29 cellular contexts compared by ENCODE assay signal in genomic region chr4:22444813-22445212, GRCh38.
DNase-seq lines count a peak whose midpoint lies in the region; ATAC-seq, FAIRE-seq and TF ChIP-seq lines count a peak whose summit lies in the region.
"Had no signal": no experiment of that assay in that cellular context is flagged by ENCODE, and none has a peak within 500 bp of the region (broad histone marks: within the 10 kb centered on the region; RNA-seq: fewer than 3 reads in every experiment).

No MANE protein-coding gene starts in this region.

- no peak overlapping the region for H3K4me3 ChIP-seq in GM23338
- H3K4me3 ChIP-seq in keratinocyte (ENCODE audit: control insufficient read depth in 2 of 3, extremely low read depth in 1 of 3, insufficient read depth in 2 of 3, low read depth in 1 of 3, low read length in 3 of 3), result no peak overlapping the region
- no peak overlapping the region for H3K4me3 ChIP-seq in tibial artery
- H3K4me3 ChIP-seq: left ventricle myocardium inferior, tibial nerve had no signal

- peak overlapping the region; percentile 20; the same call in 1 of the 2 replicates for H3K27ac Mint-ChIP-seq in GM23338
- H3K27ac Mint-ChIP-seq in T-helper 1 cell treated with Interleukin-12 subunit alpha and Interleukin-12 subunit beta and Interleukin-4 antibody, amounts not matched to agents 30 μg/mL and 1 μg/mL, for 36 hours, result no peak overlapping the region
- H3K27ac Mint-ChIP-seq: B cell; dendritic cell treated with granulocyte-macrophage colony-stimulating factor and Interleukin-4, amounts not matched to agents 40 ng/mL and 50 ng/mL, for 4 days; endodermal cell; H9 had no signal

- H3K4me3 Mint-ChIP-seq in activated T-cell treated with anti-CD3 and anti-CD28 coated beads, Interleukin-2, amount 50 U/mL, for 4 hours, result no peak overlapping the region
- H3K4me3 Mint-ChIP-seq in GM23338, result no peak overlapping the region
- peak overlapping the region; percentile 79 for H3K4me3 Mint-ChIP-seq in T-helper 1 cell treated with Interleukin-12 subunit alpha and Interleukin-12 subunit beta and Interleukin-4 antibody, amounts not matched to agents 30 μg/mL and 1 μg/mL, for 36 hours
- H3K4me3 Mint-ChIP-seq: B cell; brain; dendritic cell treated with granulocyte-macrophage colony-stimulating factor and Interleukin-4, amounts not matched to agents 40 ng/mL and 50 ng/mL, for 4 days; endodermal cell; H9 had no signal

- H3F3A ChIP-seq in GM23338 (replicated peaks; ENCODE audit: low read depth), result no peaks in the 10 kb centered on the region

- dilution Hi-C loops in keratinocyte (cut with MboI; ENCODE audit: extremely low pct_ligation_motif_present, low sequenced_read_pairs), result no loop called here

- no peaks in the 10 kb centered on the region for H3K9me3 ChIP-seq in keratinocyte (ENCODE audit: control insufficient read depth, low read depth, low read length)
- H3K9me3 ChIP-seq in tibial artery, result no peaks in the 10 kb centered on the region
- H3K9me3 ChIP-seq: left ventricle myocardium inferior, tibial nerve had no signal

- H3K9me2 ChIP-seq in GM23338 (ENCODE audit: insufficient read depth), result no peaks in the 10 kb centered on the region

- H3K4me2 ChIP-seq in GM23338 (no peak overlapping the region), keratinocyte (ENCODE audit: control insufficient read depth, extremely low read depth, insufficient read depth, low read depth, low read length) (no peak overlapping the region)

- peaks cover 8% of the 10 kb centered on the region; the same call in 1 of the 2 replicates for H4K20me1 ChIP-seq in GM23338 (replicated peaks; ENCODE audit: insufficient read depth)
- H4K20me1 ChIP-seq in keratinocyte (ENCODE audit: control insufficient read depth, extremely low read depth, insufficient read depth, low read length), result no peaks in the 10 kb centered on the region

- H3K27me3 Mint-ChIP-seq in activated T-cell treated with anti-CD3 and anti-CD28 coated beads, Interleukin-2, amount 50 U/mL, for 4 hours (ENCODE audit: low read depth), result no peaks in the 10 kb centered on the region
- peaks cover 2% of the 10 kb centered on the region for H3K27me3 Mint-ChIP-seq in GM23338 (ENCODE audit: insufficient read depth, low read depth, poor library complexity)
- H3K27me3 Mint-ChIP-seq in T-helper 1 cell treated with Interleukin-12 subunit alpha and Interleukin-12 subunit beta and Interleukin-4 antibody, amounts not matched to agents 30 μg/mL and 1 μg/mL, for 36 hours (ENCODE audit: low read depth), result no peaks in the 10 kb centered on the region
- H3K27me3 Mint-ChIP-seq: B cell; brain; dendritic cell treated with granulocyte-macrophage colony-stimulating factor and Interleukin-4, amounts not matched to agents 40 ng/mL and 50 ng/mL, for 4 days had no signal

- no peak overlapping the region for H3K9ac ChIP-seq in keratinocyte (ENCODE audit: control insufficient read depth, extremely low read depth, insufficient read depth, low read length)

- H3K79me2 ChIP-seq in GM23338 (replicated peaks; ENCODE audit: insufficient read depth) (no peaks in the 10 kb centered on the region), keratinocyte (ENCODE audit: control insufficient read depth, insufficient read depth, low read length) (no peaks in the 10 kb centered on the region)

- no peak for TF ChIP-seq CTCF in GM23338 (conservative IDR thresholded peaks at IDR 0.05; ENCODE audit: low read depth in 2 of 2)
- no peak for TF ChIP-seq CTCF in keratinocyte (optimal IDR thresholded peaks at IDR 0.05 in 1 of 3, IDR thresholded peaks at IDR 0.05 in 1 of 3, conservative IDR thresholded peaks at IDR 0.05 in 1 of 3; ENCODE audit: extremely low read depth in 1 of 3, insufficient read depth in 2 of 3, low read length in 3 of 3)
- no peak for TF ChIP-seq CTCF in tibial artery (IDR thresholded peaks at IDR 0.05)

- no peaks in the 10 kb centered on the region for H3K9me3 Mint-ChIP-seq in activated T-cell treated with anti-CD3 and anti-CD28 coated beads, Interleukin-2, amount 50 U/mL, for 4 hours
- H3K9me3 Mint-ChIP-seq in GM23338, result no peaks in the 10 kb centered on the region
- H3K9me3 Mint-ChIP-seq in T-helper 1 cell treated with Interleukin-12 subunit alpha and Interleukin-12 subunit beta and Interleukin-4 antibody, amounts not matched to agents 30 μg/mL and 1 μg/mL, for 36 hours, result no peaks in the 10 kb centered on the region
- H3K9me3 Mint-ChIP-seq: dendritic cell treated with granulocyte-macrophage colony-stimulating factor and Interleukin-4, amounts not matched to agents 40 ng/mL and 50 ng/mL, for 4 days; endodermal cell; H9 had no signal

- H3K4me1 ChIP-seq in GM23338 (ENCODE audit: insufficient read depth) (no peaks in the 10 kb centered on the region), keratinocyte (ENCODE audit: control insufficient read depth, extremely low read depth, insufficient read depth, low read length) (no peaks in the 10 kb centered on the region), tibial artery (no peaks in the 10 kb centered on the region)
- H3K4me1 ChIP-seq: left ventricle myocardium inferior, tibial nerve had no signal

- no peak overlapping the region for H3K27ac ChIP-seq in GM23338 (ENCODE audit: low read depth)
- no peak overlapping the region for H3K27ac ChIP-seq in keratinocyte (ENCODE audit: control insufficient read depth, insufficient read depth, low read length)
- no peak overlapping the region for H3K27ac ChIP-seq in tibial artery
- H3K27ac ChIP-seq: HL-60, left ventricle myocardium inferior, tibial nerve had no signal

- H3K36me3 Mint-ChIP-seq in activated T-cell treated with anti-CD3 and anti-CD28 coated beads, Interleukin-2, amount 50 U/mL, for 4 hours (ENCODE audit: insufficient read depth), result no peaks in the 10 kb centered on the region
- H3K36me3 Mint-ChIP-seq in GM23338 (ENCODE audit: low read depth), result peaks cover 55% of the 10 kb centered on the region
- H3K36me3 Mint-ChIP-seq in T-helper 1 cell treated with Interleukin-12 subunit alpha and Interleukin-12 subunit beta and Interleukin-4 antibody, amounts not matched to agents 30 μg/mL and 1 μg/mL, for 36 hours (ENCODE audit: low read depth), result peaks cover 6% of the 10 kb centered on the region

- peaks cover 16% of the 10 kb centered on the region; the same call in 1 of the 2 replicates for H3K36me3 ChIP-seq in GM23338 (ENCODE audit: insufficient read depth)
- H3K36me3 ChIP-seq in keratinocyte (ENCODE audit: control insufficient read depth in 2 of 2, extremely low read depth in 1 of 2, insufficient read depth in 2 of 2, low read length in 2 of 2), result peaks cover 0 to 6% of the 10 kb centered on the region in 2 experiments
- H3K36me3 ChIP-seq in tibial artery, result peaks cover 22 to 51% (median 25%) of the 10 kb centered on the region in 3 donors

- intact Hi-C loops in tibial artery (cut with DNase I; ENCODE audit: low total_unique reads), result no loop called here

- H2AFZ ChIP-seq in GM23338 (no peak overlapping the region), keratinocyte (ENCODE audit: control insufficient read depth, low read length) (no peak overlapping the region)

- ATAC-seq in activated T-cell treated with anti-CD3 and anti-CD28 coated beads, Interleukin-2, amount 50 U/mL, for 4 hours, result peak; percentile 29 to 39
- ATAC-seq in GM23338 (no peak), GM19351 (IDR thresholded peaks at IDR 0.05; ENCODE audit: unreplicated experiment) (no peak)
- ATAC-seq: esophagus mucosa, right cardiac atrium had no signal

- no peaks in the 10 kb centered on the region for H3K9me1 ChIP-seq in keratinocyte (ENCODE audit: control insufficient read depth, extremely low read depth, insufficient read depth, low read length)

- FAIRE-seq in keratinocyte (lab: Jason Lieb, UNC), result peak; percentile 58

- DNase-seq in activated T-cell treated with anti-CD3 and anti-CD28 coated beads, Interleukin-2, amount 50 U/mL, for 4 hours, result no peak
- no peak for DNase-seq in activated T-cell treated with anti-CD3 and anti-CD28 coated beads, Interleukin-2, amount 50 U/mL, for 48 hours
- no peak for DNase-seq in GM23338 (ENCODE audit: low spot score)
- DNase-seq in keratinocyte (ENCODE audit: low read depth, low spot score), result no peak
- DNase-seq in tibial artery, result no peak
- DNase-seq: ACHN; activated CD4-positive, CD25-positive, alpha-beta regulatory T cell; activated effector memory CD4-positive, alpha-beta T cell treated with anti-CD3 and anti-CD28 coated beads, Interleukin-2, amount 50 U/mL, for 16 hours; amniotic stem cell; DMS153; endodermal cell; H9; islet precursor cell; KG1; left ventricle myocardium inferior; mesendoderm; NCI-H2029 treated with DMSO at 0.1 percent for 48 hours; NCI-H524 treated with DMSO at 0.1 percent for 48 hours; OCI-M1; posterior cingulate gyrus; right cardiac atrium had no signal

- peaks cover 14% of the 10 kb centered on the region for H3K4me1 Mint-ChIP-seq in activated T-cell treated with anti-CD3 and anti-CD28 coated beads, Interleukin-2, amount 50 U/mL, for 4 hours (ENCODE audit: low read depth)
- H3K4me1 Mint-ChIP-seq in GM23338, result no peaks in the 10 kb centered on the region
- H3K4me1 Mint-ChIP-seq in T-helper 1 cell treated with Interleukin-12 subunit alpha and Interleukin-12 subunit beta and Interleukin-4 antibody, amounts not matched to agents 30 μg/mL and 1 μg/mL, for 36 hours (ENCODE audit: low read depth), result peaks cover 13% of the 10 kb centered on the region
- H3K4me1 Mint-ChIP-seq: B cell, endodermal cell, H9 had no signal

- H3K27me3 ChIP-seq in GM23338 (ENCODE audit: insufficient read depth), result no peaks in the 10 kb centered on the region
- H3K27me3 ChIP-seq in keratinocyte (ENCODE audit: control insufficient read depth, extremely low read depth, insufficient read depth, low read length), result no peaks in the 10 kb centered on the region
- H3K27me3 ChIP-seq in tibial artery, result no peaks in the 10 kb centered on the region
- H3K27me3 ChIP-seq: tibial nerve had no signal

TF ChIP-seq in GM23338, 12 proteins besides CTCF, POLR2A, EP300 and RAD21 (continues in another document):
- TF ChIP-seq POLR2AphosphoS5 (IDR thresholded peaks at IDR 0.05; ENCODE audit: low read depth) (no peak), NANOG (IDR thresholded peaks at IDR 0.05; ENCODE audit: borderline replicate concordance) (no peak), ZNF114 (CRISPR knock-in tag; IDR thresholded peaks at IDR 0.05) (no peak), EZH2phosphoT487 (IDR thresholded peaks at IDR 0.05; ENCODE audit: unreplicated experiment) (no peak), EZH2 (IDR thresholded peaks at IDR 0.05; ENCODE audit: low read depth, unreplicated experiment) (no peak), STAT1 (IDR thresholded peaks at IDR 0.05; ENCODE audit: unreplicated experiment) (no peak)

Comparison
In these comparisons a context has a peak if more than half of its experiments do, and no peak if none do; other contexts are left out.
1. ATAC-seq: peak in activated T-cell treated with anti-CD3 and anti-CD28 coated beads, Interleukin-2, amount 50 U/mL, for 4 hours (2 of 2); none in GM23338 (single experiment) and GM19351 (single experiment).